8 cellular contexts compared by ENCODE assay signal in the genomic region with DNA sequence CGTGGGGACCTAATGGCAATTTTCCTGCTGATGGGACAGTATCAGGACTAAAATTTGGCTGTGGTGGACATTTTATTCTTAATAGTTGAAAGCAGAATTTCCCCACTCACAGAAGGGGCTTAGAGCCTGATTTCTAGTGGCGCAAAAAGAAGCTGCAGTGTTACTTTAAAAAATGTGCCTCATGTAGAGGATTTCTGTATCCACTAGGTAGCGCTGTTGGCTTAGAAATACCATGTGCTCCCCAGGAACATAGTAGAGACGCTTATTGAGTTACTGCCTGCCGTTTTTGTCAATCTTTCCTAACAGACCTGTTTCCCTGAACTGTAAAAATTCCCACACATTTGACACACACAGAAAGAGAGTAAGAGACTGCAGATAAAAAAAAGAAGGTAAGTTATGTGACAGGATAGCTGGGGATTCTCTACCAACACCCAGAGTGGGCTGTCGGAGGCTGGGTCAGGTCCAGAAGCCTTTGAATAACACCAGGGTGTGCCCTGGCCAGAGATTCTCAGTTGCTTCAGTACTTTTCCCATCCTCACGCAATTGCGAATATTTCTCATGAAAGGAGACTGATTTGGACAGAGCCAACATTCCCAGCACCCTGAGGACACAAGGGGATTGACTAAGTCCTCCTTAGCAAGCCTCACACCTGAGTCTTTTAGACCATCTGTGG.
DNase-seq lines count a peak whose midpoint lies in the region; ATAC-seq, FAIRE-seq and TF ChIP-seq lines count a peak whose summit lies in the region.

No MANE protein-coding gene starts in this region.

- H3K4me1 ChIP-seq in CD8-positive, alpha-beta T cell (ENCODE audit: insufficient read depth, low read length): no peaks in the 10 kb centered on the region
- H3K4me1 ChIP-seq in astrocyte (ENCODE audit: insufficient read depth, low read length): no peaks in the 10 kb centered on the region
- H3K4me1 ChIP-seq in right atrium auricular region: no peaks in the 10 kb centered on the region
- H3K4me1 ChIP-seq in small intestine (ENCODE audit: control insufficient read depth in 2 of 2, insufficient read depth in 1 of 2, low read depth in 1 of 2, low read length in 1 of 2): no peaks in the 10 kb centered on the region

- H3K36me3 ChIP-seq in CD8-positive, alpha-beta T cell (ENCODE audit: insufficient read depth, low read length): no peaks in the 10 kb centered on the region
- no peaks in the 10 kb centered on the region for H3K36me3 ChIP-seq in astrocyte (ENCODE audit: insufficient read depth, low read length)
- H3K36me3 ChIP-seq in right atrium auricular region: no peaks in the 10 kb centered on the region
- H3K36me3 ChIP-seq in small intestine (ENCODE audit: control insufficient read depth in 2 of 2, insufficient read depth in 2 of 2, low read length in 2 of 2): no peaks in the 10 kb centered on the region

- peak overlapping the region; percentile 16 for H3K4me3 Mint-ChIP-seq in CD8-positive, alpha-beta T cell
- no peak overlapping the region for H3K4me3 Mint-ChIP-seq in astrocyte (ENCODE audit: unreplicated experiment)

- no peaks in the 10 kb centered on the region for H3K79me2 ChIP-seq in astrocyte (ENCODE audit: insufficient read depth, low read length)

- H3K4me3 ChIP-seq in CD8-positive, alpha-beta T cell (ENCODE audit: low read depth, low read length): no peak overlapping the region
- H3K4me3 ChIP-seq in astrocyte (ENCODE audit: insufficient read depth, low read depth, low read length): no peak overlapping the region
- H3K4me3 ChIP-seq in right atrium auricular region: peak overlapping the region in 1 of 2 donors; percentile 23
- H3K4me3 ChIP-seq in small intestine (ENCODE audit: low read depth in 1 of 2, low read length in 2 of 2): no peak overlapping the region

- DNase-seq in CD8-positive, alpha-beta T cell: peak in 4 of 7 experiments; percentile 0 to 24 (median 8)
- DNase-seq in HT1080 (ENCODE audit: low read depth): peak; percentile 11
- peak; percentile 30 to 41 for DNase-seq in NOMO-1 (lab: John Stamatoyannopoulos, UW; ENCODE audit: unreplicated experiment in 2 of 2)
- peak; percentile 16 for DNase-seq in astrocyte (ENCODE audit: low read depth)
- no peak for DNase-seq in right atrium auricular region (ENCODE audit: low spot score)
- DNase-seq in small intestine: peak; percentile 35

- FAIRE-seq in astrocyte (lab: Jason Lieb, UNC): peak; percentile 98
- no peak for FAIRE-seq in small intestine (lab: Jason Lieb, UNC)

- WGBS in small intestine, 3 donors: 19 to 23% (median 20%) methylated on average over 8 of the region's 8 CpGs

- no peaks in the 10 kb centered on the region for H3K9me3 ChIP-seq in CD8-positive, alpha-beta T cell (ENCODE audit: low read length)
- no peaks in the 10 kb centered on the region for H3K9me3 ChIP-seq in astrocyte (ENCODE audit: insufficient read depth, low read depth, low read length)
- H3K9me3 ChIP-seq in right atrium auricular region: no peaks in the 10 kb centered on the region
- H3K9me3 ChIP-seq in small intestine (ENCODE audit: control insufficient read depth, low read depth): no peaks in the 10 kb centered on the region

- H3K9me3 Mint-ChIP-seq in CD8-positive, alpha-beta T cell: no peaks in the 10 kb centered on the region
- no peaks in the 10 kb centered on the region for H3K9me3 Mint-ChIP-seq in astrocyte (ENCODE audit: unreplicated experiment)

- POLR2A ChIA-PET in CD8-positive, alpha-beta T cell (lab: Charles Lee): no interaction called here

- H3K4me2 ChIP-seq in astrocyte (ENCODE audit: low read length): no peak overlapping the region

- CTCF ChIA-PET in CD8-positive, alpha-beta T cell (lab: Charles Lee): interaction anchor here (0.6 to 1.6 kb wide), 5 partner anchors 27 to 1057 kb away, joined by 3 to 10 read pairs (median 3); no protein-coding TSS in a partner anchor

- no peaks in the 10 kb centered on the region for H3K27me3 ChIP-seq in CD8-positive, alpha-beta T cell (ENCODE audit: insufficient read depth, low read length)
- H3K27me3 ChIP-seq in astrocyte (ENCODE audit: insufficient read depth, low read length): no peaks in the 10 kb centered on the region
- no peaks in the 10 kb centered on the region for H3K27me3 ChIP-seq in right atrium auricular region
- no peaks in the 10 kb centered on the region for H3K27me3 ChIP-seq in small intestine (ENCODE audit: control insufficient read depth in 2 of 2, insufficient read depth in 2 of 2, low read length in 2 of 2)

- no peaks in the 10 kb centered on the region for H4K20me1 ChIP-seq in astrocyte (ENCODE audit: insufficient read depth, low read length)

- H2AFZ ChIP-seq in astrocyte (ENCODE audit: low read depth, low read length): no peak overlapping the region

- H3K27ac ChIP-seq in CD8-positive, alpha-beta T cell (ENCODE audit: low read depth, low read length): no peak overlapping the region
- no peak overlapping the region for H3K27ac ChIP-seq in astrocyte (ENCODE audit: low read depth, low read length)
- no peak overlapping the region for H3K27ac ChIP-seq in right atrium auricular region
- no peak overlapping the region for H3K27ac ChIP-seq in small intestine (ENCODE audit: low read depth in 1 of 2, low read length in 1 of 2)

- H3K27ac Mint-ChIP-seq in CD8-positive, alpha-beta T cell: no peak overlapping the region
- H3K27ac Mint-ChIP-seq in astrocyte (ENCODE audit: unreplicated experiment): no peak overlapping the region

- peaks cover 3% of the 10 kb centered on the region for H3K27me3 Mint-ChIP-seq in CD8-positive, alpha-beta T cell (ENCODE audit: low read depth)
- H3K27me3 Mint-ChIP-seq in astrocyte (ENCODE audit: low read depth, unreplicated experiment): no peaks in the 10 kb centered on the region

- peaks cover 2% of the 10 kb centered on the region for H3K4me1 Mint-ChIP-seq in CD8-positive, alpha-beta T cell (ENCODE audit: low read depth)
- H3K4me1 Mint-ChIP-seq in astrocyte (ENCODE audit: low read depth, unreplicated experiment): no peaks in the 10 kb centered on the region

- intact Hi-C loops in CD8-positive, alpha-beta T cell (cut with DNase I, micrococcal nuclease): loop anchor here (1.0 kb wide), 2 partner anchors 97 to 204 kb away; no protein-coding TSS in a partner anchor

- H3K36me3 Mint-ChIP-seq in CD8-positive, alpha-beta T cell: no peaks in the 10 kb centered on the region
- no peaks in the 10 kb centered on the region for H3K36me3 Mint-ChIP-seq in astrocyte (ENCODE audit: low read depth, unreplicated experiment)

- peak; percentile 58 for TF ChIP-seq CTCF in CD8-positive, alpha-beta T cell (IDR thresholded peaks at IDR 0.05)
- TF ChIP-seq CTCF in astrocyte (IDR thresholded peaks at IDR 0.05; ENCODE audit: insufficient read depth, low read depth, low read length) (peak; percentile 30), right atrium auricular region (IDR thresholded peaks at IDR 0.05) (peak; percentile 21 to 72)

- H3K9ac ChIP-seq in astrocyte (ENCODE audit: low read length): no peak overlapping the region

- ATAC-seq in CD8-positive, alpha-beta T cell: peak; percentile 48
- ATAC-seq in GM18867 (IDR thresholded peaks at IDR 0.05; ENCODE audit: unreplicated experiment) (peak; percentile 82), HG03045 (IDR thresholded peaks at IDR 0.05; ENCODE audit: unreplicated experiment) (no peak)
